In genomic region chr3:183188895-183189462, GRCh38 we compare ENCODE assay signal across 8 cellular contexts. TPM values are rescaled to one million over a fixed set of nuclear protein-coding genes. Genes with fewer than 3 reads are reported as not detected.
DNase-seq lines count a peak whose midpoint lies in the region; ATAC-seq and TF ChIP-seq lines count a peak whose summit lies in the region.

No MANE protein-coding gene starts in this region.

- no peaks in the 10 kb centered on the region for H3K9me3 ChIP-seq in right cardiac atrium (ENCODE audit: control insufficient read depth, low read length)

- H3K27ac ChIP-seq in right cardiac atrium (ENCODE audit: low read length) = no peak overlapping the region

- no peak overlapping the region for H3K27ac Mint-ChIP-seq in WTC11
- H3K27ac Mint-ChIP-seq in stimulated activated memory B cell treated with anti-CD40 and anti-IgM and Interleukin-4, amounts not matched to agents 10 μg/mL and 1 μg/mL and 100 μg/mL, for 72 hours = no peak overlapping the region

- H3K9me3 Mint-ChIP-seq in WTC11 = peaks cover 4% of the 10 kb centered on the region; the same call in 1 of the 2 replicates
- H3K9me3 Mint-ChIP-seq in stimulated activated memory B cell treated with anti-CD40 and anti-IgM and Interleukin-4, amounts not matched to agents 10 μg/mL and 1 μg/mL and 100 μg/mL, for 72 hours = no peaks in the 10 kb centered on the region

- H3K4me3 ChIP-seq in right cardiac atrium (ENCODE audit: low read length) = no peak overlapping the region

- H3K4me1 ChIP-seq in right cardiac atrium (ENCODE audit: control insufficient read depth, insufficient read depth, low read length) = no peaks in the 10 kb centered on the region

- WGBS in right cardiac atrium = 79% methylated on average over 7 of the region's 7 CpGs

- POLR2A ChIA-PET in WTC11 (lab: Charles Lee) = interaction anchor here (0.6 kb wide), 1 partner anchor 554 kb away, joined by 3 read pairs; no protein-coding TSS in a partner anchor

- CTCF ChIA-PET in WTC11 (lab: Charles Lee) = interaction anchor here (0.5 to 5.5 kb wide), 16 partner anchors 10 to 481 kb away, joined by 3 to 115 read pairs (median 3); partner anchors contain the start of genes LAMP3 and MCF2L2

- ATAC-seq in HG03175 (IDR thresholded peaks at IDR 0.05; ENCODE audit: unreplicated experiment) = peak; percentile 60
- peak; percentile 93 for ATAC-seq in WTC11
- peak; percentile 50 to 55 for ATAC-seq in right cardiac atrium
- peak; percentile 66 for ATAC-seq in stimulated activated memory B cell treated with anti-CD40 and anti-IgM and Interleukin-4, amounts not matched to agents 10 μg/mL and 1 μg/mL and 100 μg/mL, for 72 hours
- ATAC-seq in HG02884 (IDR thresholded peaks at IDR 0.05; ENCODE audit: unreplicated experiment) = no peak

- no peaks in the 10 kb centered on the region for H3K27me3 Mint-ChIP-seq in WTC11 (ENCODE audit: low read depth)
- peaks cover 68% of the 10 kb centered on the region for H3K27me3 Mint-ChIP-seq in stimulated activated memory B cell treated with anti-CD40 and anti-IgM and Interleukin-4, amounts not matched to agents 10 μg/mL and 1 μg/mL and 100 μg/mL, for 72 hours

- intact Hi-C loops in right cardiac atrium (cut with DNase I) = no loop called here

- DNase-seq in NCI-H2227 (lab: John Stamatoyannopoulos, UW; ENCODE audit: unreplicated experiment) (peak; percentile 20), NCI-H2227 treated with DMSO at 0.1 percent for 48 hours (lab: John Stamatoyannopoulos, UW) (no peak), WTC11 (ENCODE audit: low spot score) (peak; percentile 77), right cardiac atrium (peak in 2 of 3 donors; percentile 25 to 66), NCI-H128 (lab: John Stamatoyannopoulos, UW; ENCODE audit: unreplicated experiment) (no peak)

- no peaks in the 10 kb centered on the region for H3K27me3 ChIP-seq in right cardiac atrium (ENCODE audit: control insufficient read depth, insufficient read depth)

- no peaks in the 10 kb centered on the region for H3K36me3 Mint-ChIP-seq in WTC11
- H3K36me3 Mint-ChIP-seq in stimulated activated memory B cell treated with anti-CD40 and anti-IgM and Interleukin-4, amounts not matched to agents 10 μg/mL and 1 μg/mL and 100 μg/mL, for 72 hours = no peaks in the 10 kb centered on the region

- TF ChIP-seq CTCF in WTC11 (IDR thresholded peaks at IDR 0.05) = no peak

- H3K4me3 Mint-ChIP-seq in WTC11 = no peak overlapping the region
- no peak overlapping the region for H3K4me3 Mint-ChIP-seq in stimulated activated memory B cell treated with anti-CD40 and anti-IgM and Interleukin-4, amounts not matched to agents 10 μg/mL and 1 μg/mL and 100 μg/mL, for 72 hours

- no peaks in the 10 kb centered on the region; the same call in 1 of the 2 replicates for H3K4me1 Mint-ChIP-seq in WTC11
- peaks cover 11% of the 10 kb centered on the region for H3K4me1 Mint-ChIP-seq in stimulated activated memory B cell treated with anti-CD40 and anti-IgM and Interleukin-4, amounts not matched to agents 10 μg/mL and 1 μg/mL and 100 μg/mL, for 72 hours

TF ChIP-seq in WTC11, 78 proteins besides CTCF, POLR2A, EP300 and RAD21:
- TF ChIP-seq SOX15 (CRISPR knock-in tag; IDR thresholded peaks at IDR 0.05) (no peak), MLX (CRISPR knock-in tag; IDR thresholded peaks at IDR 0.05) (no peak), SP1 (CRISPR knock-in tag; conservative IDR thresholded peaks at IDR 0.05) (no peak), GTF2I (CRISPR knock-in tag; conservative IDR thresholded peaks at IDR 0.05) (no peak), ESRRA (CRISPR knock-in tag; IDR thresholded peaks at IDR 0.05; ENCODE audit: borderline replicate concordance) (no peak), ZNF281 (CRISPR knock-in tag; IDR thresholded peaks at IDR 0.05) (no peak)
TF ChIP-seq in WTC11: peak in this region for 0.

RNA-seq across cellular contexts. Expression of gene LAMP3, which starts 26.4 kb away (rescaled TPM):
- 0.39 to 0.53 TPM (median 0.44 TPM) in 3 replicates for total RNA-seq in WTC11 (2021)
- under 1 TPM in 2 of 4 donors, not detected in 2; 0.06 to 0.31 TPM for total RNA-seq in right cardiac atrium
- polyA plus RNA-seq in right cardiac atrium = 0.05 TPM

Comparison
In these comparisons a context has a peak if more than half of its experiments do, and no peak if none do; other contexts are left out.
1. DNase-seq: peak in NCI-H2227 (single experiment), WTC11 (single experiment) and right cardiac atrium (2 of 3); none in NCI-H2227 treated with DMSO at 0.1 percent for 48 hours (single experiment) and NCI-H128 (single experiment).